Comparison of ENCODE assay signal across 15 cellular contexts in genomic region chr1:154611150-154611865, GRCh38. TPM values are rescaled to one million over a fixed set of nuclear protein-coding genes. Genes with fewer than 3 reads are reported as not detected.
DNase-seq lines count a peak whose midpoint lies in the region; TF ChIP-seq lines count a peak whose summit lies in the region.
"Had no signal": no experiment of that assay in that cellular context is flagged by ENCODE, and none has a peak within 500 bp of the region (broad histone marks: within the 10 kb centered on the region; RNA-seq: fewer than 3 reads in every experiment).

No MANE protein-coding gene starts in this region.

- H3K4me1 Mint-ChIP-seq in chondrocyte (ENCODE audit: low read depth), result peaks cover 39% of the 10 kb centered on the region

- TF ChIP-seq POLR2A in breast epithelium (IDR thresholded peaks at IDR 0.05), result no peak

- peak; percentile 61 for DNase-seq in NCI-H2227 (lab: John Stamatoyannopoulos, UW; ENCODE audit: unreplicated experiment)
- DNase-seq in chondrocyte (ENCODE audit: low spot score), result no peak
- no peak for DNase-seq in NCI-H82 (lab: John Stamatoyannopoulos, UW)
- no peak for DNase-seq in breast epithelium (ENCODE audit: low spot score in 2 of 2)
- DNase-seq in GM03348 (ENCODE audit: low spot score), result no peak
- DNase-seq: activated CD4-positive, CD25-positive, alpha-beta regulatory T cell; aorta; DMS53; erythroblast; NCI-H1694 treated with DMSO at 0.1 percent for 48 hours; PC-3; stimulated activated CD4-positive, alpha-beta T cell treated with anti-CD3 and anti-CD28 coated beads, Interleukin-2, amount 100 ng/mL, for 48 hours; thyroid gland had no signal

- no peaks in the 10 kb centered on the region for H3K36me3 Mint-ChIP-seq in chondrocyte (ENCODE audit: low read depth)

- H3K9me3 ChIP-seq in DOHH2 (ENCODE audit: control insufficient read depth, insufficient read depth, low read length), result no peaks in the 10 kb centered on the region
- H3K9me3 ChIP-seq in neural cell (ENCODE audit: low read length), result no peaks in the 10 kb centered on the region
- H3K9me3 ChIP-seq in breast epithelium, result no peaks in the 10 kb centered on the region
- H3K9me3 ChIP-seq: thyroid gland had no signal

- TF ChIP-seq CTCF in DOHH2 (IDR thresholded peaks at IDR 0.05; ENCODE audit: low read depth, low read length, poor library complexity, severe bottlenecking) (no peak), chondrocyte (IDR thresholded peaks at IDR 0.05) (no peak), neural cell (IDR thresholded peaks at IDR 0.05; ENCODE audit: poor library complexity, severe bottlenecking) (no peak), breast epithelium (IDR thresholded peaks at IDR 0.05) (no peak)

- H3K9me3 Mint-ChIP-seq in chondrocyte (ENCODE audit: low read depth), result no peaks in the 10 kb centered on the region

- H3K9me2 ChIP-seq in DOHH2 (replicated peaks; ENCODE audit: control insufficient read depth, low read length), result no peaks in the 10 kb centered on the region
- H3K9me2 ChIP-seq in neural cell (ENCODE audit: insufficient read depth, low read length), result no peaks in the 10 kb centered on the region

- no peaks in the 10 kb centered on the region for H3K27me3 Mint-ChIP-seq in chondrocyte (ENCODE audit: low read depth)

- no peak overlapping the region for H2AFZ ChIP-seq in neural cell (ENCODE audit: low read depth, low read length)

- H3K27ac ChIP-seq in DOHH2 (ENCODE audit: low read depth, low read length) (peak overlapping the region; percentile 10; the same call in 1 of the 2 replicates), neural cell (ENCODE audit: low read length) (no peak overlapping the region), breast epithelium (peak overlapping the region in 1 of 2 donors; percentile 7)
- H3K27ac ChIP-seq: thyroid gland had no signal

- H3K9ac ChIP-seq in neural cell (ENCODE audit: low read length), result peak overlapping the region; percentile 5

- H3K4me1 ChIP-seq in DOHH2 (ENCODE audit: control insufficient read depth, low read length) (peaks cover 47% of the 10 kb centered on the region), breast epithelium (peaks cover 0 to 10% of the 10 kb centered on the region in 2 donors)

- no peak for TF ChIP-seq EP300 in neural cell (conservative IDR thresholded peaks at IDR 0.05; ENCODE audit: poor library complexity, severe bottlenecking)

- H3K36me3 ChIP-seq in DOHH2 (ENCODE audit: control insufficient read depth, low read length), result peaks cover 5% of the 10 kb centered on the region; the same call in 1 of the 2 replicates
- H3K36me3 ChIP-seq in neural cell (ENCODE audit: insufficient read depth, low read length), result no peaks in the 10 kb centered on the region
- H3K36me3 ChIP-seq in breast epithelium, result no peaks in the 10 kb centered on the region
- H3K36me3 ChIP-seq: thyroid gland had no signal

- H3K4me2 ChIP-seq in DOHH2 (ENCODE audit: low read length) (peak overlapping the region; percentile 24), neural cell (ENCODE audit: low read length) (no peak overlapping the region)

- no peak overlapping the region for H3K4me3 Mint-ChIP-seq in chondrocyte (ENCODE audit: unreplicated experiment)

- H3K27ac Mint-ChIP-seq in chondrocyte (ENCODE audit: unreplicated experiment), result peak overlapping the region; percentile 6

- H3F3A ChIP-seq in DOHH2 (ENCODE audit: control insufficient read depth, insufficient read depth) (peaks cover 32% of the 10 kb centered on the region), neural cell (ENCODE audit: insufficient read depth, low read length, poor library complexity, severe bottlenecking) (no peaks in the 10 kb centered on the region)

- H3K27me3 ChIP-seq in DOHH2 (ENCODE audit: control insufficient read depth, low read length) (no peaks in the 10 kb centered on the region), neural cell (ENCODE audit: insufficient read depth, low read depth, low read length) (no peaks in the 10 kb centered on the region), breast epithelium (no peaks in the 10 kb centered on the region)
- H3K27me3 ChIP-seq: thyroid gland had no signal

- H3K79me2 ChIP-seq in DOHH2 (ENCODE audit: control insufficient read depth, low read length) (peaks cover 95% of the 10 kb centered on the region), neural cell (replicated peaks; ENCODE audit: insufficient read depth, low read length) (peaks cover 9% of the 10 kb centered on the region)

- H4K20me1 ChIP-seq in DOHH2 (ENCODE audit: control insufficient read depth, insufficient read depth, low read depth, low read length) (0 out of 2 replicates have a peak, but pooled peaks cover 2% of the 10 kb centered on the region), neural cell (ENCODE audit: insufficient read depth) (no peaks in the 10 kb centered on the region)

- H3K4me3 ChIP-seq in DOHH2 (ENCODE audit: low read length) (no peak overlapping the region), neural cell (ENCODE audit: low read length) (peak overlapping the region; percentile 14), breast epithelium (no peak overlapping the region)
- H3K4me3 ChIP-seq: thyroid gland had no signal

- TF ChIP-seq RAD21 in neural cell (conservative IDR thresholded peaks at IDR 0.05), result no peak

- intact Hi-C loops in breast epithelium (cut with DNase I; ENCODE audit: low total_unique reads), result no loop called here

TF ChIP-seq in neural cell, 6 proteins besides CTCF, POLR2A, EP300 and RAD21:
- TF ChIP-seq EZH2 (IDR thresholded peaks at IDR 0.05; ENCODE audit: borderline replicate concordance, insufficient read depth, low read length, poor library complexity, severe bottlenecking) (no peak), TAF1 (IDR thresholded peaks at IDR 0.05; ENCODE audit: low read depth) (no peak), MXI1 (conservative IDR thresholded peaks at IDR 0.05; ENCODE audit: poor library complexity, severe bottlenecking) (no peak), POLR2AphosphoS5 (IDR thresholded peaks at IDR 0.05) (no peak), SMC3 (conservative IDR thresholded peaks at IDR 0.05; ENCODE audit: poor library complexity) (no peak), REST (IDR thresholded peaks at IDR 0.05; ENCODE audit: borderline replicate concordance) (no peak)

RNA-seq across cellular contexts. Expression of gene ADAR, which starts 3.3 kb away (rescaled TPM):
- total RNA-seq in chondrocyte (125 to 169 TPM (median 125 TPM) in 3 replicates), breast epithelium (100 to 1,000 TPM in 2 of 3 donors, 10 to 100 TPM in 1; 71.4 to 115 (median 104) TPM)
- 51.4 and 59.3 TPM in 2 replicates for polyA plus RNA-seq in neural cell
- polyA minus RNA-seq in neural cell, result 136 and 139 TPM in 2 replicates

RNA-seq across cellular contexts. Expression of gene CHRNB2, which starts 43.7 kb away (rescaled TPM):
- total RNA-seq in chondrocyte, result not detected in 3 replicates
- 15.5 and 18.2 TPM in 2 replicates for polyA plus RNA-seq in neural cell
- 42.7 and 45.8 TPM in 2 replicates for polyA minus RNA-seq in neural cell
- total RNA-seq in breast epithelium, result 1 to 10 TPM in 1 of 3 donors, under 1 TPM in 2; 0.16 to 1.3 (median 0.73) TPM
- total RNA-seq: aorta, PC-3 had no signal

RNA-seq across cellular contexts. Expression of gene UBE2Q1, which starts 52.8 kb away (rescaled TPM):
- total RNA-seq in chondrocyte (72.2 to 92.6 TPM (median 77.7 TPM) in 3 replicates), breast epithelium (10 to 100 TPM; 27.7 to 33.3 (median 30.2) TPM)
- 61.1 and 103 TPM in 2 replicates for polyA plus RNA-seq in neural cell
- polyA minus RNA-seq in neural cell, result 43.4 and 44.3 TPM in 2 replicates
